8 cellular contexts compared by ENCODE assay signal in genomic region chr2:68709421-68709911, GRCh38. TPM values are rescaled to one million over a fixed set of nuclear protein-coding genes. Genes with fewer than 3 reads are reported as not detected.
DNase-seq lines count a peak whose midpoint lies in the region; ATAC-seq and TF ChIP-seq lines count a peak whose summit lies in the region.

No MANE protein-coding gene starts in this region.

- H3K79me1 ChIP-seq in mesendoderm (ENCODE audit: low read length): no peaks in the 10 kb centered on the region

- no peak overlapping the region for H3K23ac ChIP-seq in mesendoderm (ENCODE audit: low read length)

- CTCF ChIA-PET in A673 (lab: Charles Lee): interaction anchor here (0.7 to 1.5 kb wide), 12 partner anchors 9 to 246 kb away, joined by 3 to 7 read pairs (median 5); partner anchors contain the start of genes APLF and FBXO48

- H3K27ac ChIP-seq in A673 (ENCODE audit: low read depth, low read length, poor library complexity, severe bottlenecking) (no peak overlapping the region), mesendoderm (ENCODE audit: low read depth, low read length) (no peak overlapping the region)

- H4K5ac ChIP-seq in mesendoderm (ENCODE audit: low read length): no peak overlapping the region

- H3K27me3 ChIP-seq in A673 (replicated peaks; ENCODE audit: insufficient read depth, low read depth, low read length, poor library complexity): no peaks in the 10 kb centered on the region
- no peaks in the 10 kb centered on the region for H3K27me3 ChIP-seq in mesendoderm (ENCODE audit: insufficient read depth, low read length, poor library complexity)

- ATAC-seq in GM21423 (IDR thresholded peaks at IDR 0.05; ENCODE audit: unreplicated experiment): no peak
- ATAC-seq in HG03354 (IDR thresholded peaks at IDR 0.05; ENCODE audit: poor library complexity, severe bottlenecking, unreplicated experiment): no peak

- POLR2A ChIA-PET in A673 (lab: Charles Lee; ENCODE audit: low non-redundant PET): interaction anchor here (0.6 kb wide), 1 partner anchor 160 kb away, joined by 3 read pairs; no protein-coding TSS in a partner anchor

- no peak overlapping the region for H3K4me3 ChIP-seq in A673 (ENCODE audit: low read depth, low read length, poor library complexity, severe bottlenecking)
- no peak overlapping the region for H3K4me3 ChIP-seq in LNCaP clone FGC (ENCODE audit: low read depth, low read length)
- H3K4me3 ChIP-seq in mesendoderm (ENCODE audit: low read length): no peak overlapping the region

- intact Hi-C loops in A673 (cut with micrococcal nuclease; ENCODE audit: unreplicated experiment): loop anchor here (5.0 kb wide), 1 partner anchor 218 kb away; no protein-coding TSS in a partner anchor

- H2BK120ac ChIP-seq in mesendoderm (ENCODE audit: low read depth, low read length): no peak overlapping the region

- no peak overlapping the region for H3K18ac ChIP-seq in mesendoderm (ENCODE audit: low read length)

- H3K4me2 ChIP-seq in mesendoderm (ENCODE audit: low read length): no peak overlapping the region

- H3K9ac ChIP-seq in mesendoderm (ENCODE audit: low read length): no peak overlapping the region

- WGBS in mesendoderm (ENCODE audit: extremely low coverage, insufficient coverage, low lambda C conversion rate): no CpG with 5 or more reads among the region's 5 CpGs

- H4K8ac ChIP-seq in mesendoderm (ENCODE audit: low read depth, low read length): no peak overlapping the region

- H3K36me3 ChIP-seq in A673 (ENCODE audit: insufficient read depth, low read length, poor library complexity, severe bottlenecking): no peaks in the 10 kb centered on the region
- H3K36me3 ChIP-seq in mesendoderm (ENCODE audit: control insufficient read depth, insufficient read depth, low read length): no peaks in the 10 kb centered on the region

- peak overlapping the region; percentile 12 for H3K56ac ChIP-seq in mesendoderm (ENCODE audit: low read length)

- H3K4me1 ChIP-seq in A673 (ENCODE audit: insufficient read depth, low read length, poor library complexity, severe bottlenecking): no peaks in the 10 kb centered on the region
- no peaks in the 10 kb centered on the region for H3K4me1 ChIP-seq in mesendoderm (ENCODE audit: control insufficient read depth, low read depth, low read length)

- H2BK5ac ChIP-seq in mesendoderm (ENCODE audit: low read length): no peak overlapping the region

- H2BK15ac ChIP-seq in mesendoderm (replicated peaks; ENCODE audit: low read depth): no peak overlapping the region

- no TSS peak for BruUV-seq in A673 (replicated peaks; lab: Mats Ljungman, UMichigan)

- H3K9me3 ChIP-seq in A673 (ENCODE audit: low read depth, low read length, poor library complexity, severe bottlenecking): no peaks in the 10 kb centered on the region

- in situ Hi-C loops in G401 (cut with HindIII; ENCODE audit: low sequenced_read_pairs): no loop called here

- H3K79me2 ChIP-seq in mesendoderm (ENCODE audit: control insufficient read depth, insufficient read depth, low read length): no peaks in the 10 kb centered on the region

- no peak overlapping the region for H3K4ac ChIP-seq in mesendoderm (ENCODE audit: low read depth, low read length)

- H2AK5ac ChIP-seq in mesendoderm (ENCODE audit: low read length): no peak overlapping the region

- DNase-seq in A673 (ENCODE audit: low spot score): peak; percentile 82
- DNase-seq in G401 (ENCODE audit: low spot score): peak; percentile 25
- no peak for DNase-seq in LNCaP clone FGC (ENCODE audit: low read depth)
- DNase-seq in RPMI7951 (ENCODE audit: low read depth): peak; percentile 64
- DNase-seq in dermis microvascular lymphatic vessel endothelial cell (ENCODE audit: low read depth in 2 of 2): peak; percentile 31 to 53
- DNase-seq in mesendoderm: peak; percentile 71

- TF ChIP-seq CTCF in A673 (conservative IDR thresholded peaks at IDR 0.05; ENCODE audit: low read depth, low read length) (peak; percentile 86), LNCaP clone FGC (IDR thresholded peaks at IDR 0.05; ENCODE audit: control insufficient read depth, extremely low read depth, insufficient read depth) (peak; percentile 41)

RNA-seq across cellular contexts. Expression of gene ARHGAP25, which starts 25.1 kb away (rescaled TPM):
- total RNA-seq in A673 (2021) (5.4 and 6.2 TPM in 2 replicates), dermis microvascular lymphatic vessel endothelial cell (10.5 and 11.9 TPM in 2 replicates)
- total RNA-seq in G401 (2014; rRNA removed; shearing (Covaris generic)): not detected in 2 replicates
- total RNA-seq in RPMI7951 (2014; rRNA removed; shearing (Covaris generic)): 0.12 TPM in 1 of 2 replicates, not detected in the other
- 0.63 TPM for polyA plus RNA-seq in mesendoderm (2013, experiment 1 of 2)
- polyA plus RNA-seq in mesendoderm (2013, experiment 2 of 2): 0.64 TPM
